Comparison of ENCODE assay signal across 10 cellular contexts in the genomic region with DNA sequence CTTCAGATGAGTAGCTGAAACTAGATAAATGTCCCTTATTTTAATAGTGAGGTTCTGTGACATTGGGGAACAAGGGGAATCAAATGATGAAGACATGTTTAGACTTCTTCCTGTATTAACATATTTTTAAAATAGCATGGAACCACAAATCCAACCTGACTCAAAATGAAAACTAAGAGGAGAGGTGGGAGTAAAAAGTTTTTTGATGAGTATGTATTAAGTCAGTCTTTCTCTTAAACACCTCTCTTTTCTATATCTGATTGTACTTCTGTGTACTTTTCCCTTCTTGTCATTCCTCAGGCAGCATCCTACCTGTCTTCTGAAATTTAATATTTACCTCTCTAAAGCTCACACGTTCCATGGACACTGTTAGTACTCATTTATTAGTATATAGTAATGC.
"Had no signal": no experiment of that assay in that cellular context is flagged by ENCODE, and none has a peak within 500 bp of the region (broad histone marks: within the 10 kb centered on the region; RNA-seq: fewer than 3 reads in every experiment).

No MANE protein-coding gene starts in this region.

- H3K27ac Mint-ChIP-seq: memory B cell; naive thymus-derived CD4-positive, alpha-beta T cell; T-helper 17 cell had no signal

- ATAC-seq: mucosa of descending colon; naive thymus-derived CD4-positive, alpha-beta T cell; pancreas; T-helper 17 cell had no signal

- H3K4me3 Mint-ChIP-seq: memory B cell; naive thymus-derived CD4-positive, alpha-beta T cell; T-helper 17 cell had no signal

- H3K27me3 Mint-ChIP-seq: memory B cell, T-helper 17 cell had no signal

- DNase-seq: activated CD4-positive, alpha-beta T cell treated with anti-CD3 and anti-CD28 coated beads, Interleukin-2, amount 50 U/mL, for 1 hour; foreskin melanocyte; left ventricle myocardium inferior; mucosa of descending colon; naive thymus-derived CD4-positive, alpha-beta T cell; pancreas; sigmoid colon; spleen; T-helper 17 cell had no signal

- H3K9me3 Mint-ChIP-seq: memory B cell; naive thymus-derived CD4-positive, alpha-beta T cell had no signal

- H3K4me1 Mint-ChIP-seq: memory B cell had no signal
